1 cellular context compared by ENCODE assay signal in the genomic region with DNA sequence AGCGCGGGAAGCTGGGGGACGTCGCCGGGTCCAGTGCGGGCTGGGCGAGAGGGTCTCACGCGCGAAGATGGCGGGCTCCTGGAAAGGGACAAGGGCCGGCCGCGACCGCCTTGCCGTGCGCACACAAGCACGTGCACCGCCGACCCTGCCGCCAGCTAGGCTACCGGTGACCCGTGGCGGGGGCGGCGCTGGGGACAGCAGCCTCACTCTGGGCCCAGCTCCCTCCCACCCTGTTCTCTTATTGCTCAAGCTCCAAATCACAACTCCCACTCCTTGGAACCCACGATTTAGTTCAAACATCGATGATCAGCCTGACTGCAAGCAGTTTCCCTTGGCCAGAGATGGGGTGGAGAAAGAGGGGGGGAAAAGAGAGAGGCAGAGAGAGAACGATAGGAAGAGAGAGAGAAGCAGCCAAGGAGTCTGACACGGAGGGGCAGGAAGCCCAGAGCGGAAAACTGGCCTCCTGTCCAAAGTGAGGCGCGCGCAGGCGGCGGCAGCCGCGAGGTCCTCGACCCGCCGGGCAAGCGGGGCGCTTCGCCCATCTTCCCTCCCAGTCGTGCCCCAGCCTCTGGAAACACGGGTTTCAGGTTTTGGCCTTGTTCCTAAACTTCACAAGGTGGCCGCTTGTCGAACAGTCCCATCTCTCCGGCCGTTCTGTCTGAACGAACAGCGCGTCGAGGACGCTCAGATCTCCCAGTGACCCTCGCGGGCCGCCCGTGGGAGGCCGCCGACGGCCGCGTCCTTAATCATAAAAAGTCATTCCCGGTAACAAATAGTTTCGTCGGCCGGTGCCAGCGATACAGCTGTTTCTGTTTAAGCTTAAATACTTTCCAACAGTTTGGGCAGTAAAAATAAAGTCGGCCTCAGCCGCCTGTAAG.
A peak's percentile ranks its signal among the peaks of the same experiment; 100 is the strongest.
TF ChIP-seq lines count a peak whose summit lies in the region.

No MANE protein-coding gene starts in this region.

TF ChIP-seq in neural cell, 6 proteins besides CTCF, POLR2A, EP300 and RAD21 (continued from another document):
- TF ChIP-seq, protein P1, sequence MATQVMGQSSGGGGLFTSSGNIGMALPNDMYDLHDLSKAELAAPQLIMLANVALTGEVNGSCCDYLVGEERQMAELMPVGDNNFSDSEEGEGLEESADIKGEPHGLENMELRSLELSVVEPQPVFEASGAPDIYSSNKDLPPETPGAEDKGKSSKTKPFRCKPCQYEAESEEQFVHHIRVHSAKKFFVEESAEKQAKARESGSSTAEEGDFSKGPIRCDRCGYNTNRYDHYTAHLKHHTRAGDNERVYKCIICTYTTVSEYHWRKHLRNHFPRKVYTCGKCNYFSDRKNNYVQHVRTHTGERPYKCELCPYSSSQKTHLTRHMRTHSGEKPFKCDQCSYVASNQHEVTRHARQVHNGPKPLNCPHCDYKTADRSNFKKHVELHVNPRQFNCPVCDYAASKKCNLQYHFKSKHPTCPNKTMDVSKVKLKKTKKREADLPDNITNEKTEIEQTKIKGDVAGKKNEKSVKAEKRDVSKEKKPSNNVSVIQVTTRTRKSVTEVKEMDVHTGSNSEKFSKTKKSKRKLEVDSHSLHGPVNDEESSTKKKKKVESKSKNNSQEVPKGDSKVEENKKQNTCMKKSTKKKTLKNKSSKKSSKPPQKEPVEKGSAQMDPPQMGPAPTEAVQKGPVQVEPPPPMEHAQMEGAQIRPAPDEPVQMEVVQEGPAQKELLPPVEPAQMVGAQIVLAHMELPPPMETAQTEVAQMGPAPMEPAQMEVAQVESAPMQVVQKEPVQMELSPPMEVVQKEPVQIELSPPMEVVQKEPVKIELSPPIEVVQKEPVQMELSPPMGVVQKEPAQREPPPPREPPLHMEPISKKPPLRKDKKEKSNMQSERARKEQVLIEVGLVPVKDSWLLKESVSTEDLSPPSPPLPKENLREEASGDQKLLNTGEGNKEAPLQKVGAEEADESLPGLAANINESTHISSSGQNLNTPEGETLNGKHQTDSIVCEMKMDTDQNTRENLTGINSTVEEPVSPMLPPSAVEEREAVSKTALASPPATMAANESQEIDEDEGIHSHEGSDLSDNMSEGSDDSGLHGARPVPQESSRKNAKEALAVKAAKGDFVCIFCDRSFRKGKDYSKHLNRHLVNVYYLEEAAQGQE (IDR thresholded peaks at IDR 0.05; ENCODE audit: borderline replicate concordance): no peak
- TF ChIP-seq EZH2 (IDR thresholded peaks at IDR 0.05; ENCODE audit: borderline replicate concordance, insufficient read depth, low read length, poor library complexity, severe bottlenecking) (peak; percentile 65), MXI1 (conservative IDR thresholded peaks at IDR 0.05; ENCODE audit: poor library complexity, severe bottlenecking) (no peak)
